ENCODE assay signal across 15 cellular contexts in genomic region chr1:181036107-181036843, GRCh38. TPM values are rescaled to one million over a fixed set of nuclear protein-coding genes. Genes with fewer than 3 reads are reported as not detected.
DNase-seq lines count a peak whose midpoint lies in the region; ATAC-seq and TF ChIP-seq lines count a peak whose summit lies in the region.
"Had no signal": no experiment of that assay in that cellular context is flagged by ENCODE, and none has a peak within 500 bp of the region (broad histone marks: within the 10 kb centered on the region; RNA-seq: fewer than 3 reads in every experiment).

No MANE protein-coding gene starts in this region.

- no peak for ATAC-seq in activated CD8-positive, alpha-beta T cell treated with anti-CD3 and anti-CD28 coated beads for 36 hours
- ATAC-seq in naive B cell (ENCODE audit: low read depth in 2 of 2) (no peak), GM21390 (IDR thresholded peaks at IDR 0.05; ENCODE audit: unreplicated experiment) (no peak)
- ATAC-seq: A549, gastroesophageal sphincter had no signal

- intact Hi-C loops in activated CD8-positive, alpha-beta T cell treated with anti-CD3 and anti-CD28 coated beads for 36 hours (cut with micrococcal nuclease) = no loop called here

- H3K9me3 Mint-ChIP-seq in T-helper 1 cell treated with Interleukin-12 subunit alpha and Interleukin-12 subunit beta and Interleukin-4 antibody, amounts not matched to agents 30 μg/mL and 1 μg/mL, for 36 hours = no peaks in the 10 kb centered on the region
- H3K9me3 Mint-ChIP-seq in activated CD8-positive, alpha-beta T cell treated with anti-CD3 and anti-CD28 coated beads for 36 hours = no peaks in the 10 kb centered on the region
- no peaks in the 10 kb centered on the region for H3K9me3 Mint-ChIP-seq in naive B cell
- H3K9me3 Mint-ChIP-seq in progenitor cell of endocrine pancreas (ENCODE audit: low read depth) = no peaks in the 10 kb centered on the region

- peak overlapping the region; percentile 40 for H3K4me3 Mint-ChIP-seq in T-helper 1 cell treated with Interleukin-12 subunit alpha and Interleukin-12 subunit beta and Interleukin-4 antibody, amounts not matched to agents 30 μg/mL and 1 μg/mL, for 36 hours
- peak overlapping the region; percentile 13 for H3K4me3 Mint-ChIP-seq in activated CD8-positive, alpha-beta T cell treated with anti-CD3 and anti-CD28 coated beads for 36 hours
- H3K4me3 Mint-ChIP-seq in naive B cell (peak overlapping the region in 7 of 8 donors; percentile 14 to 99 (median 93)), progenitor cell of endocrine pancreas (ENCODE audit: low read depth) (no peak overlapping the region)

- POLR2A ChIA-PET in activated CD8-positive, alpha-beta T cell treated with anti-CD3 and anti-CD28 coated beads for 36 hours (lab: Charles Lee) = interaction anchor here (0.9 to 4.3 kb wide), 4 partner anchors 14 to 143 kb away, joined by 3 to 27 read pairs (median 13); partner anchors contain the start of genes IER5 and STX6

- H3K27ac Mint-ChIP-seq in T-helper 1 cell treated with Interleukin-12 subunit alpha and Interleukin-12 subunit beta and Interleukin-4 antibody, amounts not matched to agents 30 μg/mL and 1 μg/mL, for 36 hours = peak overlapping the region; percentile 2
- H3K27ac Mint-ChIP-seq in activated CD8-positive, alpha-beta T cell treated with anti-CD3 and anti-CD28 coated beads for 36 hours = peak overlapping the region; percentile 21
- H3K27ac Mint-ChIP-seq in naive B cell = peak overlapping the region in 2 of 6 donors; percentile 54 to 61
- H3K27ac Mint-ChIP-seq in progenitor cell of endocrine pancreas = no peak overlapping the region

- no peaks in the 10 kb centered on the region for H3K27me3 Mint-ChIP-seq in T-helper 1 cell treated with Interleukin-12 subunit alpha and Interleukin-12 subunit beta and Interleukin-4 antibody, amounts not matched to agents 30 μg/mL and 1 μg/mL, for 36 hours (ENCODE audit: low read depth)
- no peaks in the 10 kb centered on the region for H3K27me3 Mint-ChIP-seq in activated CD8-positive, alpha-beta T cell treated with anti-CD3 and anti-CD28 coated beads for 36 hours
- no peaks in the 10 kb centered on the region for H3K27me3 Mint-ChIP-seq in naive B cell
- no peaks in the 10 kb centered on the region for H3K27me3 Mint-ChIP-seq in progenitor cell of endocrine pancreas

- CTCF ChIA-PET in activated CD8-positive, alpha-beta T cell treated with anti-CD3 and anti-CD28 coated beads for 36 hours (lab: Charles Lee) = interaction anchor here (0.6 to 15.3 kb wide), 10 partner anchors 13 to 140 kb away, joined by 3 to 254 read pairs (median 3); no protein-coding TSS in a partner anchor

- H3K36me3 Mint-ChIP-seq in T-helper 1 cell treated with Interleukin-12 subunit alpha and Interleukin-12 subunit beta and Interleukin-4 antibody, amounts not matched to agents 30 μg/mL and 1 μg/mL, for 36 hours (ENCODE audit: low read depth) = peaks cover 36% of the 10 kb centered on the region
- H3K36me3 Mint-ChIP-seq in activated CD8-positive, alpha-beta T cell treated with anti-CD3 and anti-CD28 coated beads for 36 hours (ENCODE audit: low read depth) = peaks cover 9% of the 10 kb centered on the region
- peaks cover 0 to 13% of the 10 kb centered on the region in 2 donors for H3K36me3 Mint-ChIP-seq in naive B cell
- no peaks in the 10 kb centered on the region for H3K36me3 Mint-ChIP-seq in progenitor cell of endocrine pancreas (ENCODE audit: insufficient read depth)

- DNase-seq in T-helper 1 cell (no peak), GF-D8 (lab: John Stamatoyannopoulos, UW) (peak; percentile 12), naive B cell (no peak), progenitor cell of endocrine pancreas (ENCODE audit: low spot score, unreplicated experiment) (no peak), middle frontal gyrus (ENCODE audit: extremely low spot score, low spot score) (no peak)
- no peak for DNase-seq in activated CD8-positive, alpha-beta T cell treated with anti-CD3 and anti-CD28 coated beads for 36 hours
- DNase-seq: activated naive CD4-positive, alpha-beta T cell treated with anti-CD3 and anti-CD28 coated beads, Interleukin-2, amount 50 U/mL, for 16 hours; Calu3; GOT3; NCI-H2107; substantia nigra had no signal

- H3K4me1 Mint-ChIP-seq in T-helper 1 cell treated with Interleukin-12 subunit alpha and Interleukin-12 subunit beta and Interleukin-4 antibody, amounts not matched to agents 30 μg/mL and 1 μg/mL, for 36 hours (ENCODE audit: low read depth) = peaks cover 57% of the 10 kb centered on the region
- peaks cover 70% of the 10 kb centered on the region for H3K4me1 Mint-ChIP-seq in activated CD8-positive, alpha-beta T cell treated with anti-CD3 and anti-CD28 coated beads for 36 hours (ENCODE audit: low read depth)
- peaks cover 70 to 79% (median 71%) of the 10 kb centered on the region in 3 donors for H3K4me1 Mint-ChIP-seq in naive B cell
- peaks cover 6% of the 10 kb centered on the region for H3K4me1 Mint-ChIP-seq in progenitor cell of endocrine pancreas (ENCODE audit: low read depth)

- no peak for TF ChIP-seq CTCF in activated CD8-positive, alpha-beta T cell treated with anti-CD3 and anti-CD28 coated beads for 36 hours (IDR thresholded peaks at IDR 0.05)
- TF ChIP-seq CTCF in progenitor cell of endocrine pancreas (IDR thresholded peaks at IDR 0.05; ENCODE audit: unreplicated experiment) = no peak

RNA-seq across cellular contexts. Expression of gene MR1, which starts 2.5 kb away (rescaled TPM):
- total RNA-seq in activated CD8-positive, alpha-beta T cell treated with anti-CD3 and anti-CD28 coated beads for 36 hours = 10 to 100 TPM; 15.7 to 16.7 TPM
- 10 to 100 TPM; 23.1 to 41.5 (median 33.4) TPM for polyA plus RNA-seq in naive B cell (ENCODE audit: low read depth in 6 of 6)
- 0.57 and 0.64 TPM in 2 replicates for total RNA-seq in progenitor cell of endocrine pancreas

RNA-seq across cellular contexts. Expression of gene STX6, which starts 13.6 kb away (rescaled TPM):
- 10 to 100 TPM; 23.1 to 24.7 TPM for total RNA-seq in activated CD8-positive, alpha-beta T cell treated with anti-CD3 and anti-CD28 coated beads for 36 hours
- 10 to 100 TPM in 1 of 6 donors, 1 to 10 TPM in 5; 7.7 to 12.2 (median 8.1) TPM for polyA plus RNA-seq in naive B cell (ENCODE audit: low read depth in 6 of 6)
- total RNA-seq in progenitor cell of endocrine pancreas = 21.8 and 24.9 TPM in 2 replicates

RNA-seq across cellular contexts. Expression of gene IER5, which starts 52.2 kb away (rescaled TPM):
- 10 to 100 TPM; 39.8 to 41.3 TPM for total RNA-seq in activated CD8-positive, alpha-beta T cell treated with anti-CD3 and anti-CD28 coated beads for 36 hours
- polyA plus RNA-seq in naive B cell (ENCODE audit: low read depth in 6 of 6) = 10 to 100 TPM; 17.3 to 82.6 (median 34.1) TPM
- total RNA-seq in progenitor cell of endocrine pancreas = 1.7 and 2.3 TPM in 2 replicates

Comparison
In these comparisons a context has a peak if more than half of its experiments do, and no peak if none do; other contexts are left out.
1. RNA of gene MR1, which starts 2.5 kb away (total RNA-seq): 15.7 to 16.7 TPM in activated CD8-positive, alpha-beta T cell treated with anti-CD3 and anti-CD28 coated beads for 36 hours; 0.57 to 0.64 TPM in progenitor cell of endocrine pancreas; every median in the first group is over 10 times any median in the second.
2. RNA of gene IER5, which starts 52.2 kb away (total RNA-seq): 39.8 to 41.3 TPM in activated CD8-positive, alpha-beta T cell treated with anti-CD3 and anti-CD28 coated beads for 36 hours; 1.7 to 2.3 TPM in progenitor cell of endocrine pancreas; every median in the first group is over 10 times any median in the second.